In genomic region chr1:157209514-157209913, GRCh38 we compare ENCODE assay signal across 24 cellular contexts.
"Had no signal": no experiment of that assay in that cellular context is flagged by ENCODE, and none has a peak within 500 bp of the region (broad histone marks: within the 10 kb centered on the region; RNA-seq: fewer than 3 reads in every experiment).

No MANE protein-coding gene starts in this region.

- H3K27ac ChIP-seq: HL-60, KMS-11, RWPE1 had no signal

- H3K9ac ChIP-seq: KMS-11, SK-N-SH had no signal

- H3K4me2 ChIP-seq: KMS-11, SK-N-SH had no signal

- DNase-seq: IMR-90; Kasumi-1; MM.1S; NCI-H1092 treated with DMSO at 0.1 percent for 48 hours; NCI-H1436; NCI-H187; NCI-H2029; NCI-H2081 treated with DMSO at 0.1 percent for 48 hours; NCI-H2171; NCI-H226; NCI-H446; NCI-H510A; NCI-H524 treated with DMSO at 0.1 percent for 48 hours; NCI-H69; NCI-H774; NK-92 treated with Interleukin-12 subunit alpha and Interleukin-12 subunit beta, amount 100 ng/mL, for 24 hours; PC-3; SHP77; SK-N-SH had no signal

- H3K9me2 ChIP-seq: SK-N-SH had no signal

- H3K9me3 ChIP-seq: SK-N-SH had no signal

- ATAC-seq: HepG2, Panc1, PC-3 had no signal

- FAIRE-seq: HepG2 had no signal
